18 cellular contexts compared by ENCODE assay signal in the genomic region with DNA sequence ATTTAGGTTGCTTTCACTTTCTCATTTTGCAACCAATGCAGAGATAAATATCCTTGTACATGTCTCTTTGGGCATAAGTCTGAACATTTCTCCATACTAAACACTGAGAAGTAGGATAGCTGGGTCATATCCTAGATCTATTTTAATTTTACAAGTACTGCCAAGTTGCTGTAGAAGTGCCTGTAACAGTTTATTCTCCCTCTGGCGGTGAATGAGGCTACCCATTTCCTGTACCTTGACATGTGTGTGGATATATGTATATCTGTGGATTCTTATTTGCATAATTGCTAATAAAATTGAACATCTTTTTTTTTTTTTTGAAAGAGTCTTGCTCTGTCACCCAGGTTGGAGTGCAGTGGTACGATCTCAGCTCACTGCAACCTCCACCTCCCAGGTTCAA. TPM values are rescaled to one million over a fixed set of nuclear protein-coding genes. Genes with fewer than 3 reads are reported as not detected.
A peak's percentile ranks its signal among the peaks of the same experiment; 100 is the strongest.
DNase-seq lines count a peak whose midpoint lies in the region; ATAC-seq and TF ChIP-seq lines count a peak whose summit lies in the region.
"Had no signal": no experiment of that assay in that cellular context is flagged by ENCODE, and none has a peak within 500 bp of the region (broad histone marks: within the 10 kb centered on the region; RNA-seq: fewer than 3 reads in every experiment).

No MANE protein-coding gene starts in this region.

- POLR2A ChIA-PET in CD4-positive, alpha-beta T cell (lab: Charles Lee): interaction anchor here (0.7 to 1.3 kb wide), 2 partner anchors 47 to 320 kb away, joined by 3 to 5 read pairs; partner anchors contain the start of genes PNRC1 and UBE2J1

- peak overlapping the region in 1 of 7 donors; percentile 15 for H3K27ac Mint-ChIP-seq in CD14-positive monocyte
- H3K27ac Mint-ChIP-seq in CD4-positive, alpha-beta T cell: no peak overlapping the region
- H3K27ac Mint-ChIP-seq: activated naive CD4-positive, alpha-beta T cell treated with anti-CD3 and anti-CD28 coated beads for 36 hours; mesothelial cell of epicardium; nephron progenitor cell had no signal

- peaks cover 47% of the 10 kb centered on the region for H3K4me1 Mint-ChIP-seq in CD14-positive monocyte
- no peaks in the 10 kb centered on the region for H3K4me1 Mint-ChIP-seq in CD4-positive, alpha-beta T cell (ENCODE audit: low read depth)

- H3K27me3 Mint-ChIP-seq in CD14-positive monocyte (ENCODE audit: low read depth in 3 of 3): peaks cover 0 to 2% (median 0%) of the 10 kb centered on the region in 3 donors
- H3K27me3 Mint-ChIP-seq in CD4-positive, alpha-beta T cell: no peaks in the 10 kb centered on the region

- no peaks in the 10 kb centered on the region for H3K27me3 ChIP-seq in CD4-positive, alpha-beta T cell (ENCODE audit: control insufficient read depth, insufficient read depth, low read length)
- H3K27me3 ChIP-seq: colonic mucosa had no signal

- TF ChIP-seq CTCF in CD14-positive monocyte (IDR thresholded peaks at IDR 0.05): peak; percentile 50
- peak; percentile 23 for TF ChIP-seq CTCF in GM12873 (IDR thresholded peaks at IDR 0.05; ENCODE audit: insufficient read depth, low read depth, low read length, missing control alignments)
- peak; percentile 44 for TF ChIP-seq CTCF in VCaP (conservative IDR thresholded peaks at IDR 0.05)
- no peak for TF ChIP-seq CTCF in CD4-positive, alpha-beta T cell (IDR thresholded peaks at IDR 0.05)

- DNase-seq in CD14-positive monocyte (ENCODE audit: low spot score): no peak
- peak; percentile 23 for DNase-seq in inferior parietal cortex (ENCODE audit: extremely low spot score)
- DNase-seq in CD4-positive, alpha-beta T cell: no peak
- DNase-seq in hepatic stellate cell (ENCODE audit: low spot score): no peak
- DNase-seq: activated CD4-positive, alpha-beta T cell treated with anti-CD3 and anti-CD28 coated beads for 48 hours; activated naive CD4-positive, alpha-beta T cell treated with anti-CD3 and anti-CD28 coated beads for 36 hours; colonic mucosa; DMS79; hippocampal formation; NCI-H1694; nephron progenitor cell; PC-9 had no signal

- CTCF ChIA-PET in CD4-positive, alpha-beta T cell (lab: Charles Lee): interaction anchor here (1.2 kb wide), 1 partner anchor 46 kb away, joined by 3 read pairs; no protein-coding TSS in a partner anchor

- no peak for ATAC-seq in CD4-positive, alpha-beta T cell (ENCODE audit: poor library complexity)
- ATAC-seq in GM21447 (IDR thresholded peaks at IDR 0.05; ENCODE audit: unreplicated experiment): no peak
- ATAC-seq: HCT116 had no signal

- intact Hi-C loops in CD14-positive monocyte (cut with micrococcal nuclease): loop anchor here in 1 of 2 donors (5.0 kb wide), 1 partner anchor 50 kb away; the partner anchor contains the start of gene PNRC1
- intact Hi-C loops in CD4-positive, alpha-beta T cell (cut with DNase I, micrococcal nuclease): no loop called here

- H3K36me3 Mint-ChIP-seq in CD14-positive monocyte: peaks cover 0 to under 1% of the 10 kb centered on the region in 2 donors
- peaks cover 3% of the 10 kb centered on the region for H3K36me3 Mint-ChIP-seq in CD4-positive, alpha-beta T cell (ENCODE audit: low read depth)

- H3K9me3 Mint-ChIP-seq in CD14-positive monocyte: peaks cover 1 to 6% (median 4%) of the 10 kb centered on the region in 7 donors
- peaks cover 4% of the 10 kb centered on the region for H3K9me3 Mint-ChIP-seq in CD4-positive, alpha-beta T cell

- peaks cover 8% of the 10 kb centered on the region for H3K9me3 ChIP-seq in CD4-positive, alpha-beta T cell (ENCODE audit: control insufficient read depth, low read length)
- H3K9me3 ChIP-seq: colonic mucosa had no signal

- no peak overlapping the region for H3K4me3 Mint-ChIP-seq in CD14-positive monocyte
- no peak overlapping the region for H3K4me3 Mint-ChIP-seq in CD4-positive, alpha-beta T cell
- H3K4me3 Mint-ChIP-seq: activated naive CD4-positive, alpha-beta T cell treated with anti-CD3 and anti-CD28 coated beads for 36 hours; mesothelial cell of epicardium; nephron progenitor cell had no signal

- no peak overlapping the region for H3K27ac ChIP-seq in VCaP
- H3K27ac ChIP-seq in CD4-positive, alpha-beta T cell (ENCODE audit: low read depth, low read length): no peak overlapping the region
- H3K27ac ChIP-seq: C4-2B, colonic mucosa, PC-9 had no signal

RNA-seq across cellular contexts. Expression of gene PNRC1, which starts 48.0 kb away (rescaled TPM):
- 100 to 1,000 TPM; 348 to 398 TPM for polyA plus RNA-seq in CD14-positive monocyte
- total RNA-seq in CD4-positive, alpha-beta T cell: 1,000 to 10,000 TPM in 1 of 2 experiments, 100 to 1,000 TPM in 1; 974 to 1,023 TPM
